9 cellular contexts compared by ENCODE assay signal in genomic region chr21:44742418-44743153, GRCh38. TPM values are rescaled to one million over a fixed set of nuclear protein-coding genes. Genes with fewer than 3 reads are reported as not detected.
DNase-seq lines count a peak whose midpoint lies in the region; ATAC-seq and TF ChIP-seq lines count a peak whose summit lies in the region.
"Had no signal": no experiment of that assay in that cellular context is flagged by ENCODE, and none has a peak within 500 bp of the region (broad histone marks: within the 10 kb centered on the region; RNA-seq: fewer than 3 reads in every experiment).

No MANE protein-coding gene starts in this region.

- peaks cover 4% of the 10 kb centered on the region for H3K4me1 Mint-ChIP-seq in activated naive CD4-positive, alpha-beta T cell treated with anti-CD3 and anti-CD28 coated beads for 36 hours (ENCODE audit: low read depth)
- H3K4me1 Mint-ChIP-seq in stimulated activated effector memory CD8-positive, alpha-beta T cell treated with anti-CD3 and anti-CD28 coated beads, Interleukin-12 subunit alpha, Interleukin-12 subunit beta, amount 100 ng/mL, for 72 hours, result no peaks in the 10 kb centered on the region

- H3K4me3 ChIP-seq in retinal pigment epithelial cell (ENCODE audit: low read length), result no peak overlapping the region

- H3K27ac Mint-ChIP-seq in activated naive CD4-positive, alpha-beta T cell treated with anti-CD3 and anti-CD28 coated beads for 36 hours, result no peak overlapping the region
- H3K27ac Mint-ChIP-seq in stimulated activated effector memory CD8-positive, alpha-beta T cell treated with anti-CD3 and anti-CD28 coated beads, Interleukin-12 subunit alpha, Interleukin-12 subunit beta, amount 100 ng/mL, for 72 hours, result no peak overlapping the region

- H3K36me3 Mint-ChIP-seq in activated naive CD4-positive, alpha-beta T cell treated with anti-CD3 and anti-CD28 coated beads for 36 hours (ENCODE audit: low read depth), result no peaks in the 10 kb centered on the region
- no peaks in the 10 kb centered on the region for H3K36me3 Mint-ChIP-seq in stimulated activated effector memory CD8-positive, alpha-beta T cell treated with anti-CD3 and anti-CD28 coated beads, Interleukin-12 subunit alpha, Interleukin-12 subunit beta, amount 100 ng/mL, for 72 hours

- DNase-seq in activated naive CD4-positive, alpha-beta T cell treated with anti-CD3 and anti-CD28 coated beads for 36 hours, result peak; percentile 18
- no peak for DNase-seq in activated naive CD4-positive, alpha-beta T cell treated with Interleukin-2 at 50 U/mL for 16 hours
- DNase-seq in NCI-H2029 treated with DMSO at 0.1 percent for 48 hours (lab: John Stamatoyannopoulos, UW) (peak; percentile 41), amniotic epithelial cell (ENCODE audit: low read depth) (peak; percentile 7), retinal pigment epithelial cell (ENCODE audit: low read depth) (no peak), inferior parietal cortex (ENCODE audit: extremely low spot score) (no peak), posterior vena cava (ENCODE audit: low spot score) (no peak)
- DNase-seq in stimulated activated effector memory CD8-positive, alpha-beta T cell treated with anti-CD3 and anti-CD28 coated beads, Interleukin-12 subunit alpha, Interleukin-12 subunit beta, amount 100 ng/mL, for 72 hours (ENCODE audit: low spot score in 2 of 2), result no peak
- DNase-seq: hypothalamus had no signal

- intact Hi-C loops in activated naive CD4-positive, alpha-beta T cell treated with anti-CD3 and anti-CD28 coated beads for 36 hours (cut with micrococcal nuclease), result loop anchor here (1.0 kb wide), 2 partner anchors 51 to 232 kb away; no protein-coding TSS in a partner anchor
- intact Hi-C loops in posterior vena cava (cut with DNase I), result no loop called here

- no peaks in the 10 kb centered on the region for H3K27me3 Mint-ChIP-seq in activated naive CD4-positive, alpha-beta T cell treated with anti-CD3 and anti-CD28 coated beads for 36 hours (ENCODE audit: low read depth)

- CTCF ChIA-PET in activated naive CD4-positive, alpha-beta T cell treated with anti-CD3 and anti-CD28 coated beads for 36 hours (lab: Charles Lee), result interaction anchor here (0.5 to 4.9 kb wide), 14 partner anchors 9 to 241 kb away, joined by 3 to 37 read pairs (median 3); no protein-coding TSS in a partner anchor

- ATAC-seq in stimulated activated effector memory CD8-positive, alpha-beta T cell treated with anti-CD3 and anti-CD28 coated beads, Interleukin-12 subunit alpha, Interleukin-12 subunit beta, amount 100 ng/mL, for 72 hours, result no peak

- peak; percentile 29 for TF ChIP-seq CTCF in retinal pigment epithelial cell (conservative IDR thresholded peaks at IDR 0.05; ENCODE audit: low read depth, low read length)

- no peak overlapping the region for H3K4me3 Mint-ChIP-seq in activated naive CD4-positive, alpha-beta T cell treated with anti-CD3 and anti-CD28 coated beads for 36 hours
- no peak overlapping the region for H3K4me3 Mint-ChIP-seq in stimulated activated effector memory CD8-positive, alpha-beta T cell treated with anti-CD3 and anti-CD28 coated beads, Interleukin-12 subunit alpha, Interleukin-12 subunit beta, amount 100 ng/mL, for 72 hours

- no peaks in the 10 kb centered on the region for H3K9me3 Mint-ChIP-seq in activated naive CD4-positive, alpha-beta T cell treated with anti-CD3 and anti-CD28 coated beads for 36 hours
- H3K9me3 Mint-ChIP-seq in stimulated activated effector memory CD8-positive, alpha-beta T cell treated with anti-CD3 and anti-CD28 coated beads, Interleukin-12 subunit alpha, Interleukin-12 subunit beta, amount 100 ng/mL, for 72 hours, result no peaks in the 10 kb centered on the region

RNA-seq across cellular contexts. Expression of gene TSPEAR, which starts 31.2 kb away (rescaled TPM):
- not detected for total RNA-seq in activated naive CD4-positive, alpha-beta T cell treated with anti-CD3 and anti-CD28 coated beads for 36 hours
- total RNA-seq in posterior vena cava, result under 1 TPM; 0.14 to 0.48 TPM

RNA-seq across cellular contexts. Expression of gene KRTAP10-12, which starts 45.6 kb away (rescaled TPM):
- not detected for total RNA-seq in activated naive CD4-positive, alpha-beta T cell treated with anti-CD3 and anti-CD28 coated beads for 36 hours
- total RNA-seq in posterior vena cava, result not detected

RNA-seq across cellular contexts. Expression of gene UBE2G2, which starts 59.0 kb away (rescaled TPM):
- total RNA-seq in activated naive CD4-positive, alpha-beta T cell treated with anti-CD3 and anti-CD28 coated beads for 36 hours, result 10 to 100 TPM; 94.0 to 95.2 TPM
- total RNA-seq in posterior vena cava, result 10 to 100 TPM; 72.6 to 75.6 TPM

Comparison
In these comparisons a context has a peak if more than half of its experiments do, and no peak if none do; other contexts are left out.
1. DNase-seq: peak in activated naive CD4-positive, alpha-beta T cell treated with anti-CD3 and anti-CD28 coated beads for 36 hours (single experiment), NCI-H2029 treated with DMSO at 0.1 percent for 48 hours (single experiment) and amniotic epithelial cell (single experiment); none in activated naive CD4-positive, alpha-beta T cell treated with Interleukin-2 at 50 U/mL for 16 hours (single experiment), retinal pigment epithelial cell (single experiment), inferior parietal cortex (single experiment), stimulated activated effector memory CD8-positive, alpha-beta T cell treated with anti-CD3 and anti-CD28 coated beads, Interleukin-12 subunit alpha, Interleukin-12 subunit beta, amount 100 ng/mL, for 72 hours (0 of 2) and posterior vena cava (single experiment).